Comparison of ENCODE assay signal across 9 cellular contexts in genomic region chr1:25926731-25927496, GRCh38. TPM values are rescaled to one million over a fixed set of nuclear protein-coding genes. Genes with fewer than 3 reads are reported as not detected.
A peak's percentile ranks its signal among the peaks of the same experiment; 100 is the strongest.
DNase-seq lines count a peak whose midpoint lies in the region; ATAC-seq and TF ChIP-seq lines count a peak whose summit lies in the region.
"Had no signal": no experiment of that assay in that cellular context is flagged by ENCODE, and none has a peak within 500 bp of the region (broad histone marks: within the 10 kb centered on the region; RNA-seq: fewer than 3 reads in every experiment).

No MANE protein-coding gene starts in this region.

- H3K79me2 ChIP-seq in hepatocyte = no peaks in the 10 kb centered on the region

- 76% methylated on average over 13 of the region's 13 CpGs for WGBS in hepatocyte (ENCODE audit: low lambda C conversion rate, missing lambda C conversion rate)

- H3K27me3 ChIP-seq in hepatocyte = peaks cover 4% of the 10 kb centered on the region
- H3K27me3 ChIP-seq: SJSA1 had no signal

- H3K9me2 ChIP-seq in hepatocyte (replicated peaks; ENCODE audit: insufficient read depth) = no peaks in the 10 kb centered on the region

- no peak overlapping the region for H2AFZ ChIP-seq in hepatocyte

- DNase-seq in NCI-H82 (lab: John Stamatoyannopoulos, UW) (peak; percentile 86), NCI-H82 treated with DMSO at 0.1 percent for 48 hours (lab: John Stamatoyannopoulos, UW; ENCODE audit: unreplicated experiment) (no peak), inferior parietal cortex (ENCODE audit: extremely low spot score) (peak; percentile 66), superior temporal gyrus (ENCODE audit: extremely low spot score) (peak; percentile 79), hepatocyte (ENCODE audit: low spot score) (no peak), GM10266 (ENCODE audit: extremely low spot score) (no peak)

- H3K27ac ChIP-seq in hepatocyte = no peak overlapping the region
- H3K27ac ChIP-seq: SJSA1 had no signal

- no peak overlapping the region for H3K4me3 ChIP-seq in hepatocyte
- H3K4me3 ChIP-seq: SJSA1 had no signal

- ATAC-seq in SK-N-SH treated with all-trans-retinoic acid at 6 μM for 48 hours (peak; percentile 75), HG02678 (IDR thresholded peaks at IDR 0.05; ENCODE audit: unreplicated experiment) (no peak)

- peaks cover 7% of the 10 kb centered on the region for H3K4me1 ChIP-seq in hepatocyte (ENCODE audit: insufficient read depth)

- H3K36me3 ChIP-seq in hepatocyte (replicated peaks; ENCODE audit: insufficient read depth, low read depth) = no peaks in the 10 kb centered on the region
- H3K36me3 ChIP-seq: SJSA1 had no signal

- TF ChIP-seq CTCF in hepatocyte (IDR thresholded peaks at IDR 0.05; ENCODE audit: poor library complexity) (no peak), GM10266 (IDR thresholded peaks at IDR 0.05; ENCODE audit: control insufficient read depth, insufficient read depth, low read depth, missing control alignments) (no peak)

- no peaks in the 10 kb centered on the region for H3K9me3 ChIP-seq in hepatocyte (ENCODE audit: low read depth)
- H3K9me3 ChIP-seq: SJSA1 had no signal

- H4K20me1 ChIP-seq in hepatocyte (ENCODE audit: insufficient read depth, poor library complexity, severe bottlenecking) = no peaks in the 10 kb centered on the region

- no peak overlapping the region for H3K4me2 ChIP-seq in hepatocyte

TF ChIP-seq in SK-N-SH treated with all-trans-retinoic acid at 6 μM for 48 hours, 23 proteins besides CTCF, POLR2A, EP300 and RAD21:
- TF ChIP-seq ESRRG (CRISPR knock-in tag; IDR thresholded peaks at IDR 0.05) (no peak), ZNF565 (CRISPR knock-in tag; conservative IDR thresholded peaks at IDR 0.05; ENCODE audit: low read depth) (no peak), ZNF70 (CRISPR knock-in tag; IDR thresholded peaks at IDR 0.05) (peak; percentile 93), GLIS3 (CRISPR knock-in tag; IDR thresholded peaks at IDR 0.05) (no peak), ISL1 (CRISPR knock-in tag; IDR thresholded peaks at IDR 0.05) (no peak), OSR1 (CRISPR knock-in tag; IDR thresholded peaks at IDR 0.05) (no peak), SNAI2 (CRISPR knock-in tag; IDR thresholded peaks at IDR 0.05) (no peak), POU6F1 (CRISPR knock-in tag; IDR thresholded peaks at IDR 0.05; ENCODE audit: borderline replicate concordance, low read depth) (no peak), ARNTL (CRISPR knock-in tag; IDR thresholded peaks at IDR 0.05; ENCODE audit: borderline replicate concordance, low read depth) (no peak), TOX (CRISPR knock-in tag; IDR thresholded peaks at IDR 0.05; ENCODE audit: borderline replicate concordance) (no peak), PATZ1 (CRISPR knock-in tag; IDR thresholded peaks at IDR 0.05; ENCODE audit: borderline replicate concordance) (no peak), TSHZ2 (CRISPR knock-in tag; IDR thresholded peaks at IDR 0.05) (0 out of 2 replicates have a peak, but pooled peaks have one; percentile 29), BACH2 (CRISPR knock-in tag; IDR thresholded peaks at IDR 0.05; ENCODE audit: borderline replicate concordance) (no peak), ZNF8 (CRISPR knock-in tag; IDR thresholded peaks at IDR 0.05) (0 out of 2 replicates have a peak, but pooled peaks have one; percentile 31), ZFP30 (CRISPR knock-in tag; IDR thresholded peaks at IDR 0.05) (no peak), ZC3H10 (CRISPR knock-in tag; IDR thresholded peaks at IDR 0.05) (no peak), RARB (CRISPR knock-in tag; IDR thresholded peaks at IDR 0.05) (no peak), TCF4 (CRISPR knock-in tag; IDR thresholded peaks at IDR 0.05; ENCODE audit: borderline replicate concordance) (peak; percentile 28; the same call in 1 of the 2 replicates), CSDC2 (CRISPR knock-in tag; IDR thresholded peaks at IDR 0.05) (no peak), ZFP3 (CRISPR knock-in tag; IDR thresholded peaks at IDR 0.05) (no peak)
- TF ChIP-seq, protein P1, sequence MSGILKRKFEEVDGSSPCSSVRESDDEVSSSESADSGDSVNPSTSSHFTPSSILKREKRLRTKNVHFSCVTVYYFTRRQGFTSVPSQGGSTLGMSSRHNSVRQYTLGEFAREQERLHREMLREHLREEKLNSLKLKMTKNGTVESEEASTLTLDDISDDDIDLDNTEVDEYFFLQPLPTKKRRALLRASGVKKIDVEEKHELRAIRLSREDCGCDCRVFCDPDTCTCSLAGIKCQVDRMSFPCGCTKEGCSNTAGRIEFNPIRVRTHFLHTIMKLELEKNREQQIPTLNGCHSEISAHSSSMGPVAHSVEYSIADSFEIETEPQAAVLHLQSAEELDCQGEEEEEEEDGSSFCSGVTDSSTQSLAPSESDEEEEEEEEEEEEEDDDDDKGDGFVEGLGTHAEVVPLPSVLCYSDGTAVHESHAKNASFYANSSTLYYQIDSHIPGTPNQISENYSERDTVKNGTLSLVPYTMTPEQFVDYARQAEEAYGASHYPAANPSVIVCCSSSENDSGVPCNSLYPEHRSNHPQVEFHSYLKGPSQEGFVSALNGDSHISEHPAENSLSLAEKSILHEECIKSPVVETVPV (CRISPR knock-in tag; IDR thresholded peaks at IDR 0.05) = no peak
- TF ChIP-seq, protein P2, sequence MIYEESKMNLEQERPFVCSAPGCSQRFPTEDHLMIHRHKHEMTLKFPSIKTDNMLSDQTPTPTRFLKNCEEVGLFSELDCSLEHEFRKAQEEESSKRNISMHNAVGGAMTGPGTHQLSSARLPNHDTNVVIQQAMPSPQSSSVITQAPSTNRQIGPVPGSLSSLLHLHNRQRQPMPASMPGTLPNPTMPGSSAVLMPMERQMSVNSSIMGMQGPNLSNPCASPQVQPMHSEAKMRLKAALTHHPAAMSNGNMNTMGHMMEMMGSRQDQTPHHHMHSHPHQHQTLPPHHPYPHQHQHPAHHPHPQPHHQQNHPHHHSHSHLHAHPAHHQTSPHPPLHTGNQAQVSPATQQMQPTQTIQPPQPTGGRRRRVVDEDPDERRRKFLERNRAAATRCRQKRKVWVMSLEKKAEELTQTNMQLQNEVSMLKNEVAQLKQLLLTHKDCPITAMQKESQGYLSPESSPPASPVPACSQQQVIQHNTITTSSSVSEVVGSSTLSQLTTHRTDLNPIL (CRISPR knock-in tag; IDR thresholded peaks at IDR 0.05; ENCODE audit: low read depth) = no peak
TF ChIP-seq in SK-N-SH treated with all-trans-retinoic acid at 6 μM for 48 hours: peak in this region for 4.

RNA-seq across cellular contexts. Expression of gene STMN1, which starts 20.7 kb away (rescaled TPM):
- total RNA-seq in hepatocyte = 91.6 and 104 TPM in 2 replicates
- 338 and 395 TPM in 2 replicates for polyA plus RNA-seq in hepatocyte

RNA-seq across cellular contexts. Expression of gene PAQR7, which starts 51.4 kb away (rescaled TPM):
- total RNA-seq in hepatocyte = 21.5 and 27.0 TPM in 2 replicates
- polyA plus RNA-seq in hepatocyte = 3.3 and 4.8 TPM in 2 replicates

Comparison
In these comparisons a context has a peak if more than half of its experiments do, and no peak if none do; other contexts are left out.
1. DNase-seq: peak in NCI-H82 (single experiment), inferior parietal cortex (single experiment) and superior temporal gyrus (single experiment); none in NCI-H82 treated with DMSO at 0.1 percent for 48 hours (single experiment), hepatocyte (single experiment) and GM10266 (single experiment).